Comparison of ENCODE assay signal across 22 cellular contexts in the genomic region with DNA sequence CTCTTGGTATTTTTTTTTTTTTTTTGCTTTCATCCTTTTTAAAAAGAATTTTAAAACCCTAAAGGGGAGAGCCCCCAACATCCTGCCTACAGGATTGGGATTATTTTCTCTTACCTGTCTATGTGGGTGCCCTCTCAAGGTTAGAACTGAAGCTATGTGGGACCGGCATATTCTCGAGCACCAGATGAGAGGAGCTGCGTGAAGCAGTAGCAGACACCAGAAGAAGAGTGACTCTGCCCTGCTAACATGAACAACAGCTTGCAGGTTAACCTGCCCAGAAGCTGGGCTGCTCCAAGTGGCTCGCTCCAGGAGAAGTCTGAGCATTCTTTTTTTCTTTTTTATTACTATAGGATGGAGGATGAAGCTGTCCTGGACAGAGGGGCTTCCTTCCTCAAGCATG.
"Had no signal": no experiment of that assay in that cellular context is flagged by ENCODE, and none has a peak within 500 bp of the region (broad histone marks: within the 10 kb centered on the region; RNA-seq: fewer than 3 reads in every experiment).

No MANE protein-coding gene starts in this region.

- H3K27ac ChIP-seq: cardiac muscle cell, parathyroid adenoma, sigmoid colon, spleen, thoracic aorta, VCaP had no signal

- H3K4me3 ChIP-seq: cardiac muscle cell, sigmoid colon, spleen, thoracic aorta had no signal

- H3K27me3 Mint-ChIP-seq: activated CD8-positive, alpha-beta T cell treated with anti-CD3 and anti-CD28 coated beads for 36 hours; T-cell; type B pancreatic cell had no signal

- DNase-seq: activated CD4-positive, alpha-beta T cell treated with anti-CD3 and anti-CD28 coated beads, Interleukin-2, amount 10 ng/mL, durations not matched to agents 24 days and 14 days; activated CD8-positive, alpha-beta memory T cell treated with anti-CD3 and anti-CD28 coated beads, Interleukin-2, amount 10 ng/mL, durations not matched to agents 7 days and 5 days; activated CD8-positive, alpha-beta T cell treated with anti-CD3 and anti-CD28 coated beads for 36 hours; activated effector memory CD4-positive, alpha-beta T cell treated with anti-CD3 and anti-CD28 coated beads, Interleukin-2, amount 50 U/mL, for 16 hours; activated naive CD4-positive, alpha-beta T cell treated with anti-CD3 and anti-CD28 coated beads, Interleukin-2, amount 10 ng/mL, durations not matched to agents 7 days and 5 days; activated T-cell treated with anti-CD3 and anti-CD28 coated beads for 4 hours; dermis blood vessel endothelial cell; effector memory CD4-positive, alpha-beta T cell; glutamatergic neuron; sigmoid colon; spleen; stimulated activated CD4-positive, alpha-beta T cell treated with anti-CD3 and anti-CD28 coated beads, Interleukin-4, amount 100 ng/mL, for 1 hour; stimulated activated naive CD4-positive, alpha-beta T cell treated with Interleukin-2 at 50 U/mL for 16 hours; T-cell had no signal

- H3K9me3 ChIP-seq: sigmoid colon, spleen, thoracic aorta had no signal

- H3K27ac Mint-ChIP-seq: activated CD4-positive, alpha-beta T cell treated with anti-CD3 and anti-CD28 coated beads, Interleukin-2, amount 10 ng/mL, durations not matched to agents 24 days and 14 days; activated CD8-positive, alpha-beta memory T cell treated with anti-CD3 and anti-CD28 coated beads, Interleukin-2, amount 10 ng/mL, durations not matched to agents 7 days and 5 days; activated CD8-positive, alpha-beta T cell treated with anti-CD3 and anti-CD28 coated beads for 36 hours; activated naive CD4-positive, alpha-beta T cell treated with anti-CD3 and anti-CD28 coated beads, Interleukin-2, amount 10 ng/mL, durations not matched to agents 7 days and 5 days; T-cell; T-helper 2 cell treated with Interferon-gamma antibody and Interleukin-4, amounts not matched to agents 5 μg/mL and 100 μg/mL, for 36 hours; type B pancreatic cell had no signal

- H2AFZ ChIP-seq: parathyroid adenoma had no signal

- H3K4me1 ChIP-seq: parathyroid adenoma had no signal

- H3K9me3 Mint-ChIP-seq: activated CD4-positive, alpha-beta T cell treated with anti-CD3 and anti-CD28 coated beads, Interleukin-2, amount 10 ng/mL, durations not matched to agents 24 days and 14 days; activated CD8-positive, alpha-beta T cell treated with anti-CD3 and anti-CD28 coated beads for 36 hours; activated naive CD4-positive, alpha-beta T cell treated with anti-CD3 and anti-CD28 coated beads, Interleukin-2, amount 10 ng/mL, durations not matched to agents 7 days and 5 days; nephron; T-cell; T-helper 2 cell treated with Interferon-gamma antibody and Interleukin-4, amounts not matched to agents 5 μg/mL and 100 μg/mL, for 36 hours; type B pancreatic cell had no signal

- H3K36me3 ChIP-seq: cardiac muscle cell, sigmoid colon, spleen, thoracic aorta had no signal

- H3K9ac ChIP-seq: parathyroid adenoma had no signal

- ATAC-seq: activated CD4-positive, CD25-positive, alpha-beta regulatory T cell treated with anti-CD3 and anti-CD28 coated beads, Interleukin-2, amount 50 U/mL, for 24 hours; activated CD8-positive, alpha-beta memory T cell treated with anti-CD3 and anti-CD28 coated beads, Interleukin-2, amount 10 ng/mL, durations not matched to agents 7 days and 5 days; activated CD8-positive, alpha-beta T cell treated with anti-CD3 and anti-CD28 coated beads for 36 hours; T-cell had no signal

- H3K36me3 Mint-ChIP-seq: activated CD8-positive, alpha-beta memory T cell treated with anti-CD3 and anti-CD28 coated beads, Interleukin-2, amount 10 ng/mL, durations not matched to agents 7 days and 5 days; activated naive CD4-positive, alpha-beta T cell treated with anti-CD3 and anti-CD28 coated beads, Interleukin-2, amount 10 ng/mL, durations not matched to agents 7 days and 5 days; T-cell had no signal

- H3K27me3 ChIP-seq: cardiac muscle cell, sigmoid colon, spleen had no signal

- H3K4me1 Mint-ChIP-seq: activated CD4-positive, alpha-beta T cell treated with anti-CD3 and anti-CD28 coated beads, Interleukin-2, amount 10 ng/mL, durations not matched to agents 24 days and 14 days; activated naive CD4-positive, alpha-beta T cell treated with anti-CD3 and anti-CD28 coated beads, Interleukin-2, amount 10 ng/mL, durations not matched to agents 7 days and 5 days had no signal

- H3K4me3 Mint-ChIP-seq: activated CD4-positive, alpha-beta T cell treated with anti-CD3 and anti-CD28 coated beads, Interleukin-2, amount 10 ng/mL, durations not matched to agents 24 days and 14 days; activated CD8-positive, alpha-beta memory T cell treated with anti-CD3 and anti-CD28 coated beads, Interleukin-2, amount 10 ng/mL, durations not matched to agents 7 days and 5 days; activated CD8-positive, alpha-beta T cell treated with anti-CD3 and anti-CD28 coated beads for 36 hours; activated naive CD4-positive, alpha-beta T cell treated with anti-CD3 and anti-CD28 coated beads, Interleukin-2, amount 10 ng/mL, durations not matched to agents 7 days and 5 days; T-cell; T-helper 2 cell treated with Interferon-gamma antibody and Interleukin-4, amounts not matched to agents 5 μg/mL and 100 μg/mL, for 36 hours; type B pancreatic cell had no signal
